1 cellular context compared by ENCODE assay signal in the genomic region with DNA sequence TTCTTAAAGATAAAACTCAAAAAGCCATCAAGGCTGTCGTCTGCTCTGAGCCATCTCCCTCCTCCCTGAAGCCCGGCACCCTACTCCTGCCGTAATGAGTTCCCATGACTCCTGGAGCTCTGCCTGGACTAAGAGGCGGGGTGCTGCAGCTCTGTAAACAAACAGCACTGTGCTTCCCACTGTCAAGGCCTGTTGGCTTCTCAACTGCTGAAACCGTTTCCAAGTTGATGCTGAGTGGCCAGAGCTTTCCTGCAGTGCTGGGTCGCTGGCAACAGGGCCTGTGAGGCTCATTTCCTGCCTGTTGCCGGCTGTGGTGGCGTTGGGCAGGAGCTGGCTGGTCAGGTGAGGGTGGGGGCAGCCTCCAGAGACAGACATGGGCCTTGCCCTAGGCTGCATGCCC.
TF ChIP-seq lines count a peak whose summit lies in the region.

No MANE protein-coding gene starts in this region.

TF ChIP-seq in HepG2, 621 proteins besides CTCF, POLR2A, EP300 and RAD21 (continued from another document):
- no peak for TF ChIP-seq ZSCAN21 (CRISPR knock-in tag; IDR thresholded peaks at IDR 0.05; ENCODE audit: borderline replicate concordance)
- TF ChIP-seq MBD4 (IDR thresholded peaks at IDR 0.05; ENCODE audit: borderline replicate concordance, low read length) = no peak
- TF ChIP-seq ERF (CRISPR knock-in tag; IDR thresholded peaks at IDR 0.05) = peak; percentile 31; the same call in 1 of the 2 replicates
- TF ChIP-seq DNMT3B (CRISPR knock-in tag; conservative IDR thresholded peaks at IDR 0.05) = no peak
- TF ChIP-seq ZNF335 (CRISPR knock-in tag; IDR thresholded peaks at IDR 0.05) = no peak
- TF ChIP-seq, protein P1, sequence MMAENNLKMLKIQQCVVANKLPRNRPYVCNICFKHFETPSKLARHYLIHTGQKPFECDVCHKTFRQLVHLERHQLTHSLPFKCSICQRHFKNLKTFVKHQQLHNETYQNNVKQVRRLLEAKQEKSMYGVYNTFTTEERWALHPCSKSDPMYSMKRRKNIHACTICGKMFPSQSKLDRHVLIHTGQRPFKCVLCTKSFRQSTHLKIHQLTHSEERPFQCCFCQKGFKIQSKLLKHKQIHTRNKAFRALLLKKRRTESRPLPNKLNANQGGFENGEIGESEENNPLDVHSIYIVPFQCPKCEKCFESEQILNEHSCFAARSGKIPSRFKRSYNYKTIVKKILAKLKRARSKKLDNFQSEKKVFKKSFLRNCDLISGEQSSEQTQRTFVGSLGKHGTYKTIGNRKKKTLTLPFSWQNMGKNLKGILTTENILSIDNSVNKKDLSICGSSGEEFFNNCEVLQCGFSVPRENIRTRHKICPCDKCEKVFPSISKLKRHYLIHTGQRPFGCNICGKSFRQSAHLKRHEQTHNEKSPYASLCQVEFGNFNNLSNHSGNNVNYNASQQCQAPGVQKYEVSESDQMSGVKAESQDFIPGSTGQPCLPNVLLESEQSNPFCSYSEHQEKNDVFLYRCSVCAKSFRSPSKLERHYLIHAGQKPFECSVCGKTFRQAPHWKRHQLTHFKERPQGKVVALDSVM (CRISPR knock-in tag; IDR thresholded peaks at IDR 0.05) = no peak
- TF ChIP-seq REL (CRISPR knock-in tag; conservative IDR thresholded peaks at IDR 0.05) = no peak
- no peak for TF ChIP-seq ZNF160 (CRISPR knock-in tag; IDR thresholded peaks at IDR 0.05)
- TF ChIP-seq ZNF264 (CRISPR knock-in tag; IDR thresholded peaks at IDR 0.05) = no peak
- TF ChIP-seq CAMTA2 (CRISPR knock-in tag; IDR thresholded peaks at IDR 0.05; ENCODE audit: borderline replicate concordance) = no peak
